ENCODE assay signal across 27 cellular contexts in genomic region chr5:170104710-170105109, GRCh38. TPM values are rescaled to one million over a fixed set of nuclear protein-coding genes. Genes with fewer than 3 reads are reported as not detected.
DNase-seq lines count a peak whose midpoint lies in the region; FAIRE-seq and TF ChIP-seq lines count a peak whose summit lies in the region.
"Had no signal": no experiment of that assay in that cellular context is flagged by ENCODE, and none has a peak within 500 bp of the region (broad histone marks: within the 10 kb centered on the region; RNA-seq: fewer than 3 reads in every experiment).

No MANE protein-coding gene starts in this region.

- peak overlapping the region; percentile 19 for H3K18ac ChIP-seq in mesendoderm (ENCODE audit: low read length)

- no peak for TF ChIP-seq CTCF in OCI-LY3 (IDR thresholded peaks at IDR 0.05; ENCODE audit: low read depth, low read length)
- TF ChIP-seq CTCF in coronary artery (IDR thresholded peaks at IDR 0.05), result no peak

- WGBS in mesendoderm (ENCODE audit: extremely low coverage, insufficient coverage, low lambda C conversion rate), result 100% methylated on average over 11 of the region's 26 CpGs

- H3K4me1 ChIP-seq in OCI-LY3 (ENCODE audit: low read length), result peaks cover 15% of the 10 kb centered on the region
- peaks cover 5% of the 10 kb centered on the region for H3K4me1 ChIP-seq in mesendoderm (ENCODE audit: control insufficient read depth, low read depth, low read length)
- H3K4me1 ChIP-seq: A549, SJSA1 had no signal

- no peak for FAIRE-seq in GM12891 (lab: Jason Lieb, UNC)
- FAIRE-seq: A549, D721Med had no signal

- no peak overlapping the region for H3K56ac ChIP-seq in mesendoderm (ENCODE audit: low read length)

- H4K5ac ChIP-seq in mesendoderm (ENCODE audit: low read length), result no peak overlapping the region

- no peak overlapping the region for H2BK5ac ChIP-seq in mesendoderm (ENCODE audit: low read length)

- H3K4me3 ChIP-seq in OCI-LY3 (ENCODE audit: low read length), result no peak overlapping the region
- no peak overlapping the region for H3K4me3 ChIP-seq in coronary artery
- no peak overlapping the region for H3K4me3 ChIP-seq in mesendoderm (ENCODE audit: low read length)
- H3K4me3 ChIP-seq: A549; BLaER1 treated with 17β-estradiol and CSF1 and Interleukin-3, amounts not matched to agents 10 nM and 100 nM; GM23248; PC-9; SJSA1 had no signal

- DNase-seq in GM12891 (ENCODE audit: insufficient read length, low spot score) (no peak), coronary artery (ENCODE audit: low spot score) (peak; percentile 40), mesendoderm (no peak), GOT3 (lab: John Stamatoyannopoulos, UW) (no peak), ureter (ENCODE audit: low spot score) (no peak), substantia nigra (lab: John Stamatoyannopoulos, UW) (no peak)
- DNase-seq: AML-193; CD4-positive, alpha-beta T cell; GM23248; HCEC 1CT; Karpas-422; NCI-H1092 treated with DMSO at 0.1 percent for 48 hours; NCI-H1436 treated with DMSO at 0.1 percent for 48 hours; NCI-H1930; NCI-H2107; NCI-H524; NCI-H774; PC-9; Right ventricle myocardium superior; RPMI8226 had no signal

- no peak overlapping the region for H3K23ac ChIP-seq in mesendoderm (ENCODE audit: low read length)

- no peak overlapping the region for H3K4ac ChIP-seq in mesendoderm (ENCODE audit: low read depth, low read length)

- no peaks in the 10 kb centered on the region for H3K9me3 ChIP-seq in OCI-LY3 (ENCODE audit: insufficient read depth, low read length)
- H3K9me3 ChIP-seq: A549; BLaER1 treated with 17β-estradiol and CSF1 and Interleukin-3, amounts not matched to agents 10 nM and 100 nM; SJSA1 had no signal

- H3K79me1 ChIP-seq in mesendoderm (ENCODE audit: low read length), result no peaks in the 10 kb centered on the region

- H3K27ac ChIP-seq in OCI-LY3 (ENCODE audit: low read length) (no peak overlapping the region), coronary artery (no peak overlapping the region), mesendoderm (ENCODE audit: low read depth, low read length) (no peak overlapping the region), substantia nigra (ENCODE audit: low read depth, low read length, poor library complexity, severe bottlenecking) (no peak overlapping the region)
- H3K27ac ChIP-seq: BLaER1 treated with 17β-estradiol and CSF1 and Interleukin-3, amounts not matched to agents 10 nM and 100 nM; GM23248; HL-60; PC-9; SJSA1 had no signal

- no peaks in the 10 kb centered on the region for H3K27me3 ChIP-seq in OCI-LY3 (ENCODE audit: low read depth, low read length)
- no peaks in the 10 kb centered on the region for H3K27me3 ChIP-seq in mesendoderm (ENCODE audit: insufficient read depth, low read length, poor library complexity)
- H3K27me3 ChIP-seq: BLaER1 treated with 17β-estradiol and CSF1 and Interleukin-3, amounts not matched to agents 10 nM and 100 nM had no signal

- H4K20me1 ChIP-seq in OCI-LY3 (ENCODE audit: insufficient read depth, low read length), result no peaks in the 10 kb centered on the region
- H4K20me1 ChIP-seq: BLaER1 treated with 17β-estradiol and CSF1 and Interleukin-3, amounts not matched to agents 10 nM and 100 nM had no signal

- H2BK120ac ChIP-seq in mesendoderm (ENCODE audit: low read depth, low read length), result no peak overlapping the region

- TF ChIP-seq POLR2A in GM12891 (IDR thresholded peaks at IDR 0.05; ENCODE audit: low read depth, low read length), result no peak

- H3K36me3 ChIP-seq in OCI-LY3 (replicated peaks; ENCODE audit: low read depth, low read length) (no peaks in the 10 kb centered on the region), mesendoderm (ENCODE audit: control insufficient read depth, insufficient read depth, low read length) (no peaks in the 10 kb centered on the region)
- H3K36me3 ChIP-seq: BLaER1 treated with 17β-estradiol and CSF1 and Interleukin-3, amounts not matched to agents 10 nM and 100 nM; SJSA1 had no signal

- H3K9ac ChIP-seq in OCI-LY3 (ENCODE audit: low read length) (no peak overlapping the region), mesendoderm (ENCODE audit: low read length) (no peak overlapping the region)
- H3K9ac ChIP-seq: BLaER1 treated with 17β-estradiol and CSF1 and Interleukin-3, amounts not matched to agents 10 nM and 100 nM; GM23248 had no signal

- 0 out of 2 replicates have a peak overlapping the region, but pooled peaks have one; percentile 76 for H3K4me2 ChIP-seq in OCI-LY3 (ENCODE audit: low read length)
- no peak overlapping the region for H3K4me2 ChIP-seq in mesendoderm (ENCODE audit: low read length)
- H3K4me2 ChIP-seq: A549; BLaER1 treated with 17β-estradiol and CSF1 and Interleukin-3, amounts not matched to agents 10 nM and 100 nM; PC-9 had no signal

- H3K79me2 ChIP-seq in OCI-LY3 (ENCODE audit: low read length), result no peaks in the 10 kb centered on the region
- no peaks in the 10 kb centered on the region for H3K79me2 ChIP-seq in mesendoderm (ENCODE audit: control insufficient read depth, insufficient read depth, low read length)

- H2AK5ac ChIP-seq in mesendoderm (ENCODE audit: low read length), result no peak overlapping the region

- H2AFZ ChIP-seq in OCI-LY3 (ENCODE audit: low read depth, low read length), result no peak overlapping the region
- H2AFZ ChIP-seq: GM23248, PC-9 had no signal

- no peak overlapping the region for H2BK15ac ChIP-seq in mesendoderm (replicated peaks; ENCODE audit: low read depth)

- no peak overlapping the region for H4K8ac ChIP-seq in mesendoderm (ENCODE audit: low read depth, low read length)

TF ChIP-seq in GM12891, 5 proteins besides CTCF, POLR2A, EP300 and RAD21:
- TF ChIP-seq PAX5 (IDR thresholded peaks at IDR 0.05; ENCODE audit: insufficient read depth, low read length, severe bottlenecking) (no peak), SPI1 (IDR thresholded peaks at IDR 0.05; ENCODE audit: low read depth, low read length) (no peak), POU2F2 (IDR thresholded peaks at IDR 0.05; ENCODE audit: low read depth, low read length) (0 out of 2 replicates have a peak, but pooled peaks have one; percentile 29)

RNA-seq across cellular contexts. Expression of gene FOXI1, which starts 1.0 kb away (rescaled TPM):
- not detected for polyA plus RNA-seq in GM12891 (2012; ENCODE audit: low read depth, missing spikeins)
- 0.20 TPM for polyA plus RNA-seq in mesendoderm (2013, experiment 1 of 2)
- 0.17 TPM for polyA plus RNA-seq in mesendoderm (2013, experiment 2 of 2)
- not detected for total RNA-seq in ureter
- total RNA-seq: GM23248, HT-29, PC-9, Right ventricle myocardium superior, SJSA1 had no signal
- polyA plus RNA-seq: A549, GM23248 had no signal
